ENCODE assay signal across 24 cellular contexts in genomic region chr3:61078016-61078415, GRCh38.
"Had no signal": no experiment of that assay in that cellular context is flagged by ENCODE, and none has a peak within 500 bp of the region (broad histone marks: within the 10 kb centered on the region; RNA-seq: fewer than 3 reads in every experiment).

No MANE protein-coding gene starts in this region.

- ATAC-seq: T-cell had no signal

- H3K4me1 ChIP-seq: breast epithelium had no signal

- FAIRE-seq: TTC549 had no signal

- DNase-seq: activated CD4-positive, alpha-beta memory T cell treated with anti-CD3 and anti-CD28 coated beads, Interleukin-2, amount 10 ng/mL, durations not matched to agents 7 days and 5 days; activated CD4-positive, alpha-beta T cell treated with anti-CD3 and anti-CD28 coated beads, Interleukin-2, amount 10 ng/mL, durations not matched to agents 7 days and 5 days; activated CD4-positive, CD25-positive, alpha-beta regulatory T cell; activated gamma-delta T cell treated with Interleukin-2 at 50 U/mL for 16 hours; activated naive CD4-positive, alpha-beta T cell treated with anti-CD3 and anti-CD28 coated beads, Interleukin-2, amount 10 ng/mL, durations not matched to agents 7 days and 5 days; activated naive CD8-positive, alpha-beta T cell treated with anti-CD3 and anti-CD28 coated beads for 36 hours; activated T-cell treated with anti-CD3 and anti-CD28 coated beads for 4 hours; activated T-cell treated with anti-CD3 and anti-CD28 coated beads, Interleukin-2, amount 50 U/mL, for 48 hours; caudate nucleus; KG1; NCI-H1048; NCI-H146; NCI-H187 treated with DMSO at 0.1 percent for 48 hours; NCI-H2081 treated with DMSO at 0.1 percent for 48 hours; NCI-H2227 treated with DMSO at 0.1 percent for 48 hours; NCI-H446 treated with DMSO at 0.1 percent for 48 hours; NCI-H524 treated with DMSO at 0.1 percent for 48 hours; NCI-H748 treated with DMSO at 0.1 percent for 48 hours; T-cell; T-helper 2 cell; T1000 had no signal

- H3K27ac ChIP-seq: breast epithelium, SK-N-MC had no signal

- H3K27me3 ChIP-seq: breast epithelium had no signal

- H3K4me3 ChIP-seq: breast epithelium, SK-N-MC had no signal

- H3K36me3 ChIP-seq: breast epithelium had no signal

- H3K9me3 ChIP-seq: breast epithelium had no signal
